Comparison of ENCODE assay signal across 12 cellular contexts in the genomic region with DNA sequence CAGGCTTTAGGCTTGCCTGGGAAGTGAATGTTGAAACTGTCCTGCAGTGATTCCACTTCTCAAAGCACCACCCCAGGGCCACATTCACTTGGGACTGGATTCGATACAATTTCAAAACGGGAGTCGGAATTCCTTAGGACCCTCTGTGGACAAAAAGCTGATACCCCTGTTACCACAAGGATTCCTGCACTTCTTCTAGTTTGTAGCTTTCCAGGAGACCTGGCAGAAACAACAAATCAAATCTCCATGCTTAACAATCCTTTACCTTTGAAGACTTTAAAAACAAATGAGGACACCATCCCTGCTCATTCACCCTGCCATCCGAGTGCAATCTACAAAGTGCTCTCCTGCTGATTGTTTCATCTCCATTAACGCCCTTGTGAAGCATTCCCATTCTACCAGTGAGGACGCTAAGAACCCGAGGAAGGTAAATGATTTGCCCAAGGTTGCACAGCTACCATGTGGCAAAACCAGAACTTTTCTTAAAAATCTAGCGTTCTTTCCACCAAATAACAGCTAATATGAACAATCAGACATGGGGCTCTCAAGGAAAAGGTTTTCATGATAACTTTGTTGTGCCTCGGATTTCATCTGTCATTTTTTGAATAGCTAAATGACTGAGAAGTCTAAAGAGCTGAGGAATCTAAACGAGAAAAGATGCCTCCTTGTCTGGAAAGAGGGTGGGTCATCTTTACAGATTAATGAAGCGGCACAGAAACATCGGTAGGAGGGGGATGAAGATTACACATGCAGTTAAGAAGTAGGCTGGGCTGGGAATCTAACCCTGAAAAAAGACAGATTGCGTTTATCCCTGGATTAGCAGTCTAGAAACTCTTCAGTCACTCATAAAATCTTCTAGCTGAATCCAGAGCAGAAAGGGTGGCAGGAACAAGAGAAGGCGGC. TPM values are rescaled to one million over a fixed set of nuclear protein-coding genes. Genes with fewer than 3 reads are reported as not detected.
DNase-seq lines count a peak whose midpoint lies in the region; ATAC-seq and FAIRE-seq lines count a peak whose summit lies in the region.
"Had no signal": no experiment of that assay in that cellular context is flagged by ENCODE, and none has a peak within 500 bp of the region (broad histone marks: within the 10 kb centered on the region; RNA-seq: fewer than 3 reads in every experiment).

No MANE protein-coding gene starts in this region.

- no peaks in the 10 kb centered on the region for H3K9me3 ChIP-seq in HUES48 (ENCODE audit: control insufficient read depth, insufficient read depth, low read length)
- no peaks in the 10 kb centered on the region for H3K9me3 ChIP-seq in small intestine (ENCODE audit: control insufficient read depth, low read depth)
- H3K9me3 ChIP-seq: HAP-1 had no signal

- peaks cover 66% of the 10 kb centered on the region for H3K27me3 ChIP-seq in HUES48 (ENCODE audit: control insufficient read depth, insufficient read depth, low read length)
- H3K27me3 ChIP-seq in small intestine (ENCODE audit: control insufficient read depth in 2 of 2, insufficient read depth in 2 of 2, low read length in 2 of 2) = no peaks in the 10 kb centered on the region

- no peak for ATAC-seq in activated CD8-positive, alpha-beta T cell treated with anti-CD3 and anti-CD28 coated beads, Interleukin-2, amount 10 ng/mL, durations not matched to agents 7 days and 5 days
- ATAC-seq in HG02885 (IDR thresholded peaks at IDR 0.05; ENCODE audit: poor library complexity, unreplicated experiment) = no peak

- peaks cover 22% of the 10 kb centered on the region for H3K36me3 Mint-ChIP-seq in activated CD8-positive, alpha-beta T cell treated with anti-CD3 and anti-CD28 coated beads, Interleukin-2, amount 10 ng/mL, durations not matched to agents 7 days and 5 days (ENCODE audit: low read depth)

- 39 to 61% (median 55%) methylated on average over 14 of the region's 14 CpGs for WGBS in small intestine, 3 donors

- H3K4me3 Mint-ChIP-seq in activated CD8-positive, alpha-beta T cell treated with anti-CD3 and anti-CD28 coated beads, Interleukin-2, amount 10 ng/mL, durations not matched to agents 7 days and 5 days = peak overlapping the region; percentile 77

- CTCF ChIA-PET in activated CD8-positive, alpha-beta T cell treated with anti-CD3 and anti-CD28 coated beads, Interleukin-2, amount 10 ng/mL, durations not matched to agents 7 days and 5 days (lab: Charles Lee) = interaction anchor here (1.0 to 6.2 kb wide), 15 partner anchors 11 to 143 kb away, joined by 3 to 46 read pairs (median 5); partner anchors contain the start of genes CD3E and MPZL3

- H3K9ac ChIP-seq in HUES48 (ENCODE audit: low read depth, low read length) = peak overlapping the region; percentile 43; the same call in 1 of the 2 replicates

- peaks cover 60% of the 10 kb centered on the region for H3K4me1 Mint-ChIP-seq in activated CD8-positive, alpha-beta T cell treated with anti-CD3 and anti-CD28 coated beads, Interleukin-2, amount 10 ng/mL, durations not matched to agents 7 days and 5 days (ENCODE audit: low read depth)

- POLR2A ChIA-PET in activated CD8-positive, alpha-beta T cell treated with anti-CD3 and anti-CD28 coated beads, Interleukin-2, amount 10 ng/mL, durations not matched to agents 7 days and 5 days (lab: Charles Lee) = interaction anchor here (0.5 to 1.7 kb wide), 5 partner anchors 24 to 48 kb away, joined by 3 to 4 read pairs (median 3); partner anchors contain the start of gene CD3E

- no peak for FAIRE-seq in small intestine (lab: Jason Lieb, UNC)

- DNase-seq in activated CD8-positive, alpha-beta T cell treated with anti-CD3 and anti-CD28 coated beads, Interleukin-2, amount 10 ng/mL, durations not matched to agents 7 days and 5 days = no peak
- peak; percentile 39 for DNase-seq in iPS-NIHi7 (ENCODE audit: extremely low spot score)
- DNase-seq in small intestine = peak; percentile 34
- no peak for DNase-seq in HUDEP-2 (lab: John Stamatoyannopoulos, UW; ENCODE audit: unreplicated experiment in 76 of 76)
- no peak for DNase-seq in GM19238 (ENCODE audit: insufficient read length, low spot score)
- DNase-seq: effector memory CD4-positive, alpha-beta T cell; NCI-H524 treated with DMSO at 0.1 percent for 48 hours had no signal

- H3K27ac ChIP-seq in HUES48 (ENCODE audit: low read depth, low read length) (peak overlapping the region; percentile 60), small intestine (ENCODE audit: low read depth in 1 of 2, low read length in 1 of 2) (peak overlapping the region; percentile 12 to 89)

- H3K27me3 Mint-ChIP-seq in activated CD8-positive, alpha-beta T cell treated with anti-CD3 and anti-CD28 coated beads, Interleukin-2, amount 10 ng/mL, durations not matched to agents 7 days and 5 days (ENCODE audit: low read depth) = peaks cover 3% of the 10 kb centered on the region

- H3K4me3 ChIP-seq in HUES48 (ENCODE audit: low read depth, low read length) = peak overlapping the region; percentile 56
- peak overlapping the region in 1 of 2 donors; percentile 5 for H3K4me3 ChIP-seq in small intestine (ENCODE audit: low read depth in 1 of 2, low read length in 2 of 2)
- H3K4me3 ChIP-seq: HAP-1 had no signal

- no peaks in the 10 kb centered on the region for H3K9me3 Mint-ChIP-seq in activated CD8-positive, alpha-beta T cell treated with anti-CD3 and anti-CD28 coated beads, Interleukin-2, amount 10 ng/mL, durations not matched to agents 7 days and 5 days (ENCODE audit: insufficient read depth)

- peaks cover 22% of the 10 kb centered on the region for H3K4me1 ChIP-seq in HUES48 (ENCODE audit: control insufficient read depth, insufficient read depth, low read length)
- H3K4me1 ChIP-seq in small intestine (ENCODE audit: control insufficient read depth in 2 of 2, insufficient read depth in 1 of 2, low read depth in 1 of 2, low read length in 1 of 2) = peaks cover 0 to 6% of the 10 kb centered on the region in 2 donors
- H3K4me1 ChIP-seq: HAP-1 had no signal

- no peaks in the 10 kb centered on the region for H3K36me3 ChIP-seq in HUES48 (ENCODE audit: control insufficient read depth, insufficient read depth, low read length)
- H3K36me3 ChIP-seq in small intestine (ENCODE audit: control insufficient read depth in 2 of 2, insufficient read depth in 2 of 2, low read length in 2 of 2) = no peaks in the 10 kb centered on the region
- H3K36me3 ChIP-seq: HAP-1 had no signal

- peak overlapping the region; percentile 23 for H3K27ac Mint-ChIP-seq in activated CD8-positive, alpha-beta T cell treated with anti-CD3 and anti-CD28 coated beads, Interleukin-2, amount 10 ng/mL, durations not matched to agents 7 days and 5 days

RNA-seq across cellular contexts. Expression of gene MPZL2, which starts 0.7 kb away (rescaled TPM):
- 10 to 100 TPM; 11.7 to 12.2 TPM for total RNA-seq in activated CD8-positive, alpha-beta T cell treated with anti-CD3 and anti-CD28 coated beads, Interleukin-2, amount 10 ng/mL, durations not matched to agents 7 days and 5 days
- 10 to 100 TPM in 1 of 3 donors, 1 to 10 TPM in 2; 1.6 to 27.5 (median 3.1) TPM for polyA plus RNA-seq in small intestine
- polyA plus RNA-seq: neural cell had no signal

RNA-seq across cellular contexts. Expression of gene MPZL3, which starts 12.7 kb away (rescaled TPM):
- 10 to 100 TPM; 19.6 to 20.0 TPM for total RNA-seq in activated CD8-positive, alpha-beta T cell treated with anti-CD3 and anti-CD28 coated beads, Interleukin-2, amount 10 ng/mL, durations not matched to agents 7 days and 5 days
- 1 to 10 TPM; 3.0 to 4.0 (median 3.9) TPM for polyA plus RNA-seq in small intestine

RNA-seq across cellular contexts. Expression of gene CD3E, which starts 39.7 kb away (rescaled TPM):
- 100 to 1,000 TPM; 515 to 530 TPM for total RNA-seq in activated CD8-positive, alpha-beta T cell treated with anti-CD3 and anti-CD28 coated beads, Interleukin-2, amount 10 ng/mL, durations not matched to agents 7 days and 5 days
- polyA plus RNA-seq in small intestine = 10 to 100 TPM in 1 of 3 donors, 1 to 10 TPM in 2; 5.9 to 13.8 (median 6.9) TPM
- polyA plus RNA-seq: neural cell had no signal

RNA-seq across cellular contexts. Expression of gene JAML, which starts 40.0 kb away (rescaled TPM):
- 100 to 1,000 TPM; 140 to 144 TPM for total RNA-seq in activated CD8-positive, alpha-beta T cell treated with anti-CD3 and anti-CD28 coated beads, Interleukin-2, amount 10 ng/mL, durations not matched to agents 7 days and 5 days
- polyA plus RNA-seq in small intestine = 10 to 100 TPM in 1 of 3 donors, 1 to 10 TPM in 2; 4.2 to 21.6 (median 5.0) TPM
- total RNA-seq: HT1080 had no signal

Comparison
In these comparisons a context has a peak if more than half of its experiments do, and no peak if none do; other contexts are left out.
1. DNase-seq: peak in iPS-NIHi7 (single experiment) and small intestine (single experiment); none in activated CD8-positive, alpha-beta T cell treated with anti-CD3 and anti-CD28 coated beads, Interleukin-2, amount 10 ng/mL, durations not matched to agents 7 days and 5 days (single experiment), HUDEP-2 (0 of 76) and GM19238 (single experiment).